ENCODE assay signal across 14 cellular contexts in the genomic region with DNA sequence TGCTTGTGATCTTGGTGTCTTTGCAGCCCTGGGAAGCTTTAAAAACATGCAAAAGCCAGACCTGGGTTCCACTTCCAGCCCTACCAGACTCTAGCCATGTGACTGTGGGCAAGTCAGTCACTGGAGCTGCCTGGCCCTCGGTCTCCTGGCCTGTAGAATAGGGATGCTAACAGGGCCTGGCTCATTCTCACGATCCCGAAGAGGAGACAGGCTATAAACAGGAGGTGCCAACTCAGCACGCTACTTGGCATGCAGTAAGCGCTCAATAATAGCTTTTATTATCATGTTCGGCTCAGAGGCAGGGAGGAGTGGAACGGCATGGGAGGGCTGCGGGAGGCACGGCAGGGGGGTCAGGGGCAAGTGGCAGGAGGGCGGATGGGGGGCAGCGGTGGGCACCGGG. TPM values are rescaled to one million over a fixed set of nuclear protein-coding genes. Genes with fewer than 3 reads are reported as not detected.
DNase-seq lines count a peak whose midpoint lies in the region; ATAC-seq and TF ChIP-seq lines count a peak whose summit lies in the region.
"Had no signal": no experiment of that assay in that cellular context is flagged by ENCODE, and none has a peak within 500 bp of the region (broad histone marks: within the 10 kb centered on the region; RNA-seq: fewer than 3 reads in every experiment).

No MANE protein-coding gene starts in this region.

- H3F3A ChIP-seq in neural cell (ENCODE audit: insufficient read depth, low read length, poor library complexity, severe bottlenecking) = no peaks in the 10 kb centered on the region

- no peak overlapping the region for H3K27ac ChIP-seq in BLaER1 treated with 17β-estradiol and CSF1 and Interleukin-3, amounts not matched to agents 10 nM and 100 nM
- H3K27ac ChIP-seq in HCT116 (ENCODE audit: low read depth, low read length) (peak overlapping the region; percentile 16; the same call in 1 of the 2 replicates), neural cell (ENCODE audit: low read length) (no peak overlapping the region)

- ATAC-seq in HCT116 = no peak
- ATAC-seq in HG02884 (IDR thresholded peaks at IDR 0.05; ENCODE audit: unreplicated experiment) = no peak
- ATAC-seq: right cardiac atrium had no signal

- peak overlapping the region; percentile 38 to 96 (median 91) for H3K4me2 ChIP-seq in BLaER1 treated with 17β-estradiol and CSF1 and Interleukin-3, amounts not matched to agents 10 nM and 100 nM
- H3K4me2 ChIP-seq in HCT116 (ENCODE audit: low read length) (no peak overlapping the region), neural cell (ENCODE audit: low read length) (no peak overlapping the region)

- peak overlapping the region; percentile 77 to 84 (median 81) for H3K4me3 Mint-ChIP-seq in brain

- RAD21 ChIA-PET in HCT116 (lab: Charles Lee; ENCODE audit: low non-redundant PET in 1 of 2, low total read pairs in 2 of 2, uncharacterized antibody in 2 of 2, unreplicated experiment in 2 of 2) = no interaction called here

- peaks cover 0 to 79% (median 69%) of the 10 kb centered on the region in 11 experiments; a peak in 21 of 22 replicates for H4K20me1 ChIP-seq in BLaER1 treated with 17β-estradiol and CSF1 and Interleukin-3, amounts not matched to agents 10 nM and 100 nM
- no peaks in the 10 kb centered on the region for H4K20me1 ChIP-seq in HCT116 (ENCODE audit: insufficient read depth)
- peaks cover 10% of the 10 kb centered on the region for H4K20me1 ChIP-seq in neural cell (ENCODE audit: insufficient read depth)

- peaks cover under 1% of the 10 kb centered on the region; the same call in 1 of the 2 replicates for H3K79me2 ChIP-seq in HCT116 (ENCODE audit: insufficient read depth, low read length)
- peaks cover 14% of the 10 kb centered on the region for H3K79me2 ChIP-seq in neural cell (replicated peaks; ENCODE audit: insufficient read depth, low read length)

- no TSS peak for BruUV-seq in HCT116 (replicated peaks; lab: Mats Ljungman, UMichigan)

- H3K4me1 ChIP-seq in BLaER1 treated with 17β-estradiol and CSF1 and Interleukin-3, amounts not matched to agents 10 nM and 100 nM = peaks cover 42 to 61% (median 53%) of the 10 kb centered on the region in 10 experiments
- H3K4me1 ChIP-seq in HCT116 (ENCODE audit: control insufficient read depth in 1 of 2, insufficient read depth in 2 of 2, low read length in 2 of 2) = peaks cover 19 to 53% of the 10 kb centered on the region in 2 experiments

- TF ChIP-seq RAD21 in HCT116 (IDR thresholded peaks at IDR 0.05; ENCODE audit: low read depth) (no peak), neural cell (conservative IDR thresholded peaks at IDR 0.05) (no peak)

- no peaks in the 10 kb centered on the region for H3K9me3 Mint-ChIP-seq in brain

- intact Hi-C loops in HCT116 (cut with micrococcal nuclease) (loop anchor here (5.0 kb wide), 1 partner anchor 72 kb away; no protein-coding TSS in a partner anchor), lower leg skin (cut with DNase I; ENCODE audit: low total_unique reads) (no loop called here)

- H2AFZ ChIP-seq in HCT116 (ENCODE audit: low read depth, low read length, poor library complexity, severe bottlenecking) (no peak overlapping the region), neural cell (ENCODE audit: low read depth, low read length) (no peak overlapping the region)

- peaks cover 12% of the 10 kb centered on the region for H3K27me3 Mint-ChIP-seq in brain

- no peak for DNase-seq in HCT116 (ENCODE audit: low read depth, low spot score)
- DNase-seq in lower leg skin (ENCODE audit: low spot score in 2 of 2) = no peak
- DNase-seq in NCI-H226 = no peak
- DNase-seq in NCI-H345 treated with DMSO at 0.1 percent for 48 hours (lab: John Stamatoyannopoulos, UW; ENCODE audit: unreplicated experiment) = no peak
- DNase-seq: activated CD8-positive, alpha-beta memory T cell treated with anti-CD3 and anti-CD28 coated beads, Interleukin-2, amount 50 U/mL, for 4 hours; NCI-H1048; NCI-H446 treated with DMSO at 0.1 percent for 48 hours; stimulated activated CD4-positive, alpha-beta T cell treated with anti-CD3 and anti-CD28 coated beads, Interleukin-4, amount 100 ng/mL, for 4 hours had no signal

- peaks cover 13 to 41% (median 28%) of the 10 kb centered on the region in 11 experiments; a peak in 21 of 22 replicates for H3K36me3 ChIP-seq in BLaER1 treated with 17β-estradiol and CSF1 and Interleukin-3, amounts not matched to agents 10 nM and 100 nM
- H3K36me3 ChIP-seq in HCT116 (ENCODE audit: control insufficient read depth in 1 of 2, insufficient read depth in 2 of 2, low read length in 2 of 2) (peaks cover 0 to 12% of the 10 kb centered on the region in 2 experiments; a peak in 3 of 4 replicates), neural cell (ENCODE audit: insufficient read depth, low read length) (no peaks in the 10 kb centered on the region)

- H3K4me3 ChIP-seq in BLaER1 treated with 17β-estradiol and CSF1 and Interleukin-3, amounts not matched to agents 10 nM and 100 nM = no peak overlapping the region
- H3K4me3 ChIP-seq in HCT116 (replicated peaks in 1 of 2; ENCODE audit: low read depth in 1 of 2, low read length in 2 of 2) = no peak overlapping the region
- H3K4me3 ChIP-seq in neural cell (ENCODE audit: low read length) = peak overlapping the region; percentile 70
- H3K4me3 ChIP-seq in lower leg skin (ENCODE audit: low read depth, poor library complexity, severe bottlenecking) = no peak overlapping the region

- H3K9ac ChIP-seq in BLaER1 treated with 17β-estradiol and CSF1 and Interleukin-3, amounts not matched to agents 10 nM and 100 nM = peak overlapping the region in 4 of 11 experiments; percentile 18 to 56 (median 38); a peak in 4 of 22 replicates
- H3K9ac ChIP-seq in HCT116 (ENCODE audit: low read length) (no peak overlapping the region), neural cell (ENCODE audit: low read length) (peak overlapping the region; percentile 89)

- H3K27ac Mint-ChIP-seq in brain = peak overlapping the region in 3 of 5 experiments; percentile 53 to 94 (median 92)

- no peaks in the 10 kb centered on the region for H3K9me3 ChIP-seq in BLaER1 treated with 17β-estradiol and CSF1 and Interleukin-3, amounts not matched to agents 10 nM and 100 nM (replicated peaks in 1 of 11)
- H3K9me3 ChIP-seq in HCT116 (ENCODE audit: control insufficient read depth in 1 of 2, insufficient read depth in 1 of 2, low read depth in 1 of 2, low read length in 2 of 2) (no peaks in the 10 kb centered on the region), neural cell (ENCODE audit: low read length) (no peaks in the 10 kb centered on the region)

- H3K36me3 Mint-ChIP-seq in brain = no peaks in the 10 kb centered on the region

- no peak for TF ChIP-seq CTCF in HCT116 (IDR thresholded peaks at IDR 0.05 in 2 of 3, conservative IDR thresholded peaks at IDR 0.05 in 1 of 3; ENCODE audit: borderline replicate concordance in 1 of 3, insufficient read depth in 1 of 3, low read depth in 2 of 3, low read length in 2 of 3)
- TF ChIP-seq CTCF in brain (conservative IDR thresholded peaks at IDR 0.05) = no peak
- TF ChIP-seq CTCF in neural cell (IDR thresholded peaks at IDR 0.05; ENCODE audit: poor library complexity, severe bottlenecking) = no peak
- TF ChIP-seq CTCF in lower leg skin (IDR thresholded peaks at IDR 0.05) = no peak

- WGBS in lower leg skin, 2 donors = 41 to 64% methylated on average over 12 of the region's 12 CpGs

- H3K9me2 ChIP-seq in HCT116 (ENCODE audit: insufficient read depth) (no peaks in the 10 kb centered on the region), neural cell (ENCODE audit: insufficient read depth, low read length) (no peaks in the 10 kb centered on the region)

- POLR2A ChIA-PET in HCT116 (lab: Charles Lee) = no interaction called here

- TF ChIP-seq EP300 in neural cell (conservative IDR thresholded peaks at IDR 0.05; ENCODE audit: poor library complexity, severe bottlenecking) = no peak

- CTCF ChIA-PET in HCT116 (lab: Charles Lee) = interaction anchor here (1.2 kb wide), 1 partner anchor 55 kb away, joined by 6 read pairs; no protein-coding TSS in a partner anchor

- no peak for TF ChIP-seq POLR2A in HCT116 (IDR thresholded peaks at IDR 0.05; ENCODE audit: borderline replicate concordance, extremely low read depth, insufficient read depth, insufficient read length)
- no peak for TF ChIP-seq POLR2A in lower leg skin (IDR thresholded peaks at IDR 0.05)

- H3K4me1 Mint-ChIP-seq in brain = peaks cover 58% of the 10 kb centered on the region

- H3K27me3 ChIP-seq in BLaER1 treated with 17β-estradiol and CSF1 and Interleukin-3, amounts not matched to agents 10 nM and 100 nM = peaks cover 7 to 18% (median 8%) of the 10 kb centered on the region in 11 experiments
- H3K27me3 ChIP-seq in HCT116 (ENCODE audit: insufficient read depth, low read length) (no peaks in the 10 kb centered on the region), neural cell (ENCODE audit: insufficient read depth, low read depth, low read length) (no peaks in the 10 kb centered on the region)

TF ChIP-seq in HCT116, 20 proteins besides CTCF, POLR2A, EP300 and RAD21 (continues in another document):
- no peak for TF ChIP-seq SIN3A (IDR thresholded peaks at IDR 0.05; ENCODE audit: low read depth)

RNA-seq across cellular contexts. Expression of gene CTXN1, which starts 1.7 kb away (rescaled TPM):
- total RNA-seq in HCT116 (2021; ENCODE audit: unreplicated experiment) (56.0 TPM), lower leg skin (1 to 10 TPM; 4.0 to 4.8 (median 4.0) TPM)
- 19.3 and 20.5 TPM in 2 replicates for polyA plus RNA-seq in HCT116 (2012)
- polyA plus RNA-seq in brain (ENCODE audit: insufficient read depth, low read depth, low replicate concordance) (260 TPM), neural cell (24.7 and 34.1 TPM in 2 replicates)
- polyA minus RNA-seq in neural cell = 34.8 and 39.0 TPM in 2 replicates

RNA-seq across cellular contexts. Expression of gene SNAPC2, which starts 4.1 kb away (rescaled TPM):
- 42.9 TPM for total RNA-seq in HCT116 (2021; ENCODE audit: unreplicated experiment)
- 35.7 and 41.4 TPM in 2 replicates for polyA plus RNA-seq in HCT116 (2012)
- 56.5 TPM for polyA plus RNA-seq in brain (ENCODE audit: insufficient read depth, low read depth, low replicate concordance)
- polyA plus RNA-seq in neural cell = 12.8 and 13.2 TPM in 2 replicates
- 10.5 and 11.3 TPM in 2 replicates for polyA minus RNA-seq in neural cell
- 10 to 100 TPM; 15.7 to 26.4 (median 24.6) TPM for total RNA-seq in lower leg skin

RNA-seq across cellular contexts. Expression of gene TGFBR3L, which starts 9.6 kb away (rescaled TPM):
- 30.9 TPM for total RNA-seq in HCT116 (2021; ENCODE audit: unreplicated experiment)
- 37.9 and 39.2 TPM in 2 replicates for polyA plus RNA-seq in HCT116 (2012)
- 13.6 TPM for polyA plus RNA-seq in brain (ENCODE audit: insufficient read depth, low read depth, low replicate concordance)
- polyA plus RNA-seq in neural cell = not detected in 2 replicates
- not detected in 2 replicates for polyA minus RNA-seq in neural cell
- total RNA-seq in lower leg skin = 1 to 10 TPM in 3 of 4 donors, not detected in 1; 1.5 to 3.7 (median 2.1) TPM
- total RNA-seq: mesenteric fat pad had no signal

RNA-seq across cellular contexts. Expression of gene TIMM44, which starts 19.2 kb away (rescaled TPM):
- total RNA-seq in HCT116 (2021; ENCODE audit: unreplicated experiment) = 136 TPM
- polyA plus RNA-seq in HCT116 (2012) = 75.6 and 76.4 TPM in 2 replicates
- polyA plus RNA-seq in brain (ENCODE audit: insufficient read depth, low read depth, low replicate concordance) = 51.2 TPM
- 48.3 and 56.7 TPM in 2 replicates for polyA plus RNA-seq in neural cell
- 37.3 and 39.7 TPM in 2 replicates for polyA minus RNA-seq in neural cell
- total RNA-seq in lower leg skin = 100 to 1,000 TPM in 1 of 4 donors, 10 to 100 TPM in 3; 36.8 to 119 (median 51.7) TPM

RNA-seq across cellular contexts. Expression of gene MAP2K7, which starts 20.6 kb away (rescaled TPM):
- total RNA-seq in HCT116 (2021; ENCODE audit: unreplicated experiment) = 59.1 TPM
- 36.4 and 43.1 TPM in 2 replicates for polyA plus RNA-seq in HCT116 (2012)
- 76.0 TPM for polyA plus RNA-seq in brain (ENCODE audit: insufficient read depth, low read depth, low replicate concordance)
- 9.2 and 13.4 TPM in 2 replicates for polyA plus RNA-seq in neural cell
- 9.7 and 10.3 TPM in 2 replicates for polyA minus RNA-seq in neural cell
- total RNA-seq in lower leg skin = 10 to 100 TPM; 23.1 to 47.8 (median 30.9) TPM

Comparison
In these comparisons a context has a peak if more than half of its experiments do, and no peak if none do; other contexts are left out.
1. H3K4me2 ChIP-seq: peak in BLaER1 treated with 17β-estradiol and CSF1 and Interleukin-3, amounts not matched to agents 10 nM and 100 nM (11 of 11); none in HCT116 (single experiment) and neural cell (single experiment).